Comparison of ENCODE assay signal across 14 cellular contexts in genomic region chr17:1559743-1560581, GRCh38. TPM values are rescaled to one million over a fixed set of nuclear protein-coding genes. Genes with fewer than 3 reads are reported as not detected.
DNase-seq lines count a peak whose midpoint lies in the region; ATAC-seq, FAIRE-seq and TF ChIP-seq lines count a peak whose summit lies in the region.
"Had no signal": no experiment of that assay in that cellular context is flagged by ENCODE, and none has a peak within 500 bp of the region (broad histone marks: within the 10 kb centered on the region; RNA-seq: fewer than 3 reads in every experiment).

No MANE protein-coding gene starts in this region.

- H3K4me2 ChIP-seq in GM23248 (ENCODE audit: unreplicated experiment), result no peak overlapping the region

- no peak overlapping the region for H3K27ac Mint-ChIP-seq in MCF 10A (ENCODE audit: low read depth, unreplicated experiment)
- H3K27ac Mint-ChIP-seq: activated CD4-positive, alpha-beta memory T cell treated with anti-CD3 and anti-CD28 coated beads, Interleukin-2, amount 10 ng/mL, durations not matched to agents 7 days and 5 days; activated naive CD8-positive, alpha-beta T cell treated with anti-CD3 and anti-CD28 coated beads for 36 hours had no signal

- BruUV-seq in MCF 10A (replicated peaks; lab: Mats Ljungman, UMichigan), result no TSS peak

- 76 to 85% methylated on average over 19 of the region's 19 CpGs for WGBS in GM23248 (ENCODE audit: low coverage in 1 of 2, low lambda C conversion rate in 2 of 2, missing lambda C conversion rate in 2 of 2), 2 experiments
- 22 to 56% (median 47%) methylated on average over 19 of the region's 19 CpGs for WGBS in small intestine, 3 donors

- peaks cover 17% of the 10 kb centered on the region for H3K4me1 Mint-ChIP-seq in MCF 10A (ENCODE audit: insufficient read depth, unreplicated experiment)

- peak overlapping the region; percentile 90 for H3K4me3 Mint-ChIP-seq in MCF 10A (ENCODE audit: unreplicated experiment)

- H2AFZ ChIP-seq in GM23248, result no peak overlapping the region

- H3K27me3 ChIP-seq in GM23248 (replicated peaks; ENCODE audit: insufficient read depth) (no peaks in the 10 kb centered on the region), small intestine (ENCODE audit: control insufficient read depth in 2 of 2, insufficient read depth in 2 of 2, low read length in 2 of 2) (no peaks in the 10 kb centered on the region)

- CTCF ChIA-PET in MCF 10A (lab: Yijun Ruan, JAX), result interaction anchor here (0.6 to 0.7 kb wide), 2 partner anchors 41 to 398 kb away, joined by 3 to 4 read pairs; no protein-coding TSS in a partner anchor

- H3K9me3 Mint-ChIP-seq in MCF 10A (ENCODE audit: unreplicated experiment), result no peaks in the 10 kb centered on the region
- H3K9me3 Mint-ChIP-seq: activated CD4-positive, alpha-beta memory T cell treated with anti-CD3 and anti-CD28 coated beads, Interleukin-2, amount 10 ng/mL, durations not matched to agents 7 days and 5 days; activated naive CD8-positive, alpha-beta T cell treated with anti-CD3 and anti-CD28 coated beads for 36 hours had no signal

- H3K27me3 Mint-ChIP-seq in MCF 10A (ENCODE audit: insufficient read depth, unreplicated experiment), result no peaks in the 10 kb centered on the region
- H3K27me3 Mint-ChIP-seq: activated naive CD8-positive, alpha-beta T cell treated with anti-CD3 and anti-CD28 coated beads for 36 hours had no signal

- no peak for FAIRE-seq in small intestine (lab: Jason Lieb, UNC)
- FAIRE-seq: GM19239, RCC 7860 had no signal

- intact Hi-C loops in MCF 10A (cut with micrococcal nuclease), result no loop called here
- intact Hi-C loops in left colon (cut with DNase I, micrococcal nuclease), result no loop called here

- peaks cover 64% of the 10 kb centered on the region for H3K79me2 ChIP-seq in GM23248 (ENCODE audit: insufficient read depth)

- H3K36me3 ChIP-seq in GM23248 (ENCODE audit: low read depth), result no peaks in the 10 kb centered on the region
- H3K36me3 ChIP-seq in small intestine (ENCODE audit: control insufficient read depth in 2 of 2, insufficient read depth in 2 of 2, low read length in 2 of 2), result peaks cover 0 to 1% of the 10 kb centered on the region in 2 donors

- DNase-seq in GM23248 (no peak), MCF 10A (ENCODE audit: unreplicated experiment) (no peak), left colon (peak; percentile 42 to 53), small intestine (peak; percentile 88), hepatic stellate cell (ENCODE audit: low spot score) (no peak)
- DNase-seq in stimulated activated CD4-positive, alpha-beta T cell treated with anti-CD3 and anti-CD28 coated beads, Interleukin-12 subunit alpha, Interleukin-12 subunit beta, amount 100 ng/mL, for 4 hours, result no peak
- DNase-seq: activated CD4-positive, alpha-beta memory T cell treated with anti-CD3 and anti-CD28 coated beads, Interleukin-2, amount 10 ng/mL, durations not matched to agents 7 days and 5 days; activated naive CD8-positive, alpha-beta T cell treated with anti-CD3 and anti-CD28 coated beads for 36 hours; effector CD4-positive, alpha-beta T cell had no signal

- H3K36me3 Mint-ChIP-seq in MCF 10A (ENCODE audit: insufficient read depth, unreplicated experiment), result peaks cover 28% of the 10 kb centered on the region

- H3K9me2 ChIP-seq in GM23248 (ENCODE audit: insufficient read depth), result no peaks in the 10 kb centered on the region

- no peak overlapping the region for H3K4me3 ChIP-seq in GM23248
- peak overlapping the region in 1 of 2 donors; percentile 21 for H3K4me3 ChIP-seq in small intestine (ENCODE audit: low read depth in 1 of 2, low read length in 2 of 2)

- H3K4me1 ChIP-seq in GM23248 (ENCODE audit: insufficient read depth) (peaks cover 29% of the 10 kb centered on the region), small intestine (ENCODE audit: control insufficient read depth in 2 of 2, insufficient read depth in 1 of 2, low read depth in 1 of 2, low read length in 1 of 2) (peaks cover 3 to 11% of the 10 kb centered on the region in 2 donors)

- POLR2A ChIA-PET in MCF 10A (lab: Yijun Ruan, JAX), result interaction anchor here (0.6 to 1.3 kb wide), 10 partner anchors 10 to 799 kb away, joined by 3 to 6 read pairs (median 3); partner anchors contain the start of gene INPP5K

- no peak for TF ChIP-seq CTCF in MCF 10A (IDR thresholded peaks at IDR 0.05; ENCODE audit: unreplicated experiment)

- peak overlapping the region; percentile 89; the same call in 1 of the 2 replicates for H3K9ac ChIP-seq in GM23248

- H3K9me3 ChIP-seq in GM23248 (ENCODE audit: low read depth), result no peaks in the 10 kb centered on the region
- H3K9me3 ChIP-seq in small intestine (ENCODE audit: control insufficient read depth, low read depth), result no peaks in the 10 kb centered on the region

- peaks cover 6% of the 10 kb centered on the region; the same call in 1 of the 2 replicates for H4K20me1 ChIP-seq in GM23248 (ENCODE audit: insufficient read depth)

- peaks cover 15% of the 10 kb centered on the region for H3F3A ChIP-seq in GM23248 (ENCODE audit: insufficient read depth)

- in situ Hi-C loops in GM23248 (cut with MboI), result no loop called here

- H3K27ac ChIP-seq in GM23248 (no peak overlapping the region), small intestine (ENCODE audit: low read depth in 1 of 2, low read length in 1 of 2) (peak overlapping the region; percentile 81 to 94)

- ATAC-seq in left colon (peak; percentile 40), HG02938 (IDR thresholded peaks at IDR 0.05; ENCODE audit: unreplicated experiment) (no peak), GM19035 (IDR thresholded peaks at IDR 0.05; ENCODE audit: unreplicated experiment) (no peak)
- ATAC-seq: HCT116 had no signal

RNA-seq across cellular contexts. Expression of gene PITPNA, which starts 2.6 kb away (rescaled TPM):
- 19.1 and 34.3 TPM in 2 replicates for total RNA-seq in GM23248 (2014; rRNA removed; shearing (Covaris generic))
- polyA plus RNA-seq in GM23248 (2016; fragmentation: Nextera tagmentation; extraction: Ambion mirVana) (31.6 and 34.6 TPM in 2 replicates), small intestine (10 to 100 TPM; 39.8 to 51.2 (median 47.8) TPM)
- total RNA-seq in MCF 10A (2022) (79.6 and 99.8 TPM in 2 replicates), left colon (10 to 100 TPM; 75.5 to 94.3 TPM)

RNA-seq across cellular contexts. Expression of gene INPP5K, which starts 43.5 kb away (rescaled TPM):
- total RNA-seq in GM23248 (2014; rRNA removed; shearing (Covaris generic)), result 42.3 and 57.8 TPM in 2 replicates
- 36.1 and 37.5 TPM in 2 replicates for polyA plus RNA-seq in GM23248 (2016; fragmentation: Nextera tagmentation; extraction: Ambion mirVana)
- 25.5 and 28.9 TPM in 2 replicates for total RNA-seq in MCF 10A (2022)
- total RNA-seq in left colon, result 10 to 100 TPM; 39.9 to 40.4 TPM
- 10 to 100 TPM; 21.8 to 28.1 (median 26.8) TPM for polyA plus RNA-seq in small intestine

Comparison
In these comparisons a context has a peak if more than half of its experiments do, and no peak if none do; other contexts are left out.
1. DNase-seq: peak in left colon (2 of 2) and small intestine (single experiment); none in GM23248 (single experiment), MCF 10A (single experiment), hepatic stellate cell (single experiment) and stimulated activated CD4-positive, alpha-beta T cell treated with anti-CD3 and anti-CD28 coated beads, Interleukin-12 subunit alpha, Interleukin-12 subunit beta, amount 100 ng/mL, for 4 hours (single experiment).